In genomic region chr2:170339324-170339723, GRCh38 we compare ENCODE assay signal across 1 cellular context.
TF ChIP-seq lines count a peak whose summit lies in the region.

No MANE protein-coding gene starts in this region.

TF ChIP-seq in H1, 55 proteins besides CTCF, POLR2A, EP300 and RAD21 (continued from another document):
- TF ChIP-seq ATF2 (IDR thresholded peaks at IDR 0.05; ENCODE audit: low read length) = no peak
- no peak for TF ChIP-seq POU5F1 (IDR thresholded peaks at IDR 0.05; ENCODE audit: low read depth, low read length)
- TF ChIP-seq CHD7 (IDR thresholded peaks at IDR 0.05; ENCODE audit: insufficient replicate concordance, low read length) = no peak
